In genomic region chr6:16257999-16258708, GRCh38 we compare ENCODE assay signal across 12 cellular contexts. TPM values are rescaled to one million over a fixed set of nuclear protein-coding genes. Genes with fewer than 3 reads are reported as not detected.
DNase-seq lines count a peak whose midpoint lies in the region; ATAC-seq and TF ChIP-seq lines count a peak whose summit lies in the region.
"Had no signal": no experiment of that assay in that cellular context is flagged by ENCODE, and none has a peak within 500 bp of the region (broad histone marks: within the 10 kb centered on the region; RNA-seq: fewer than 3 reads in every experiment).

No MANE protein-coding gene starts in this region.

- no peaks in the 10 kb centered on the region for H3K27me3 ChIP-seq in layer of hippocampus (ENCODE audit: control insufficient read depth, insufficient read depth, low read length)
- no peaks in the 10 kb centered on the region for H3K27me3 ChIP-seq in stomach smooth muscle (ENCODE audit: control insufficient read depth in 1 of 2, insufficient read depth in 2 of 2, low read length in 2 of 2)

- H3K9ac ChIP-seq in stomach smooth muscle (ENCODE audit: low read length in 2 of 2): no peak overlapping the region

- H3K36me3 ChIP-seq in stomach smooth muscle (ENCODE audit: control insufficient read depth in 2 of 2, insufficient read depth in 2 of 2, low read length in 2 of 2): peaks cover 0 to 6% of the 10 kb centered on the region in 2 donors

- ATAC-seq in SK-N-SH treated with all-trans-retinoic acid at 6 μM for 48 hours (no peak), HG02970 (IDR thresholded peaks at IDR 0.05; ENCODE audit: low FRiP score, unreplicated experiment) (no peak)
- ATAC-seq: T-cell had no signal

- H3K27ac ChIP-seq in layer of hippocampus (ENCODE audit: low read depth, low read length): peak overlapping the region; percentile 30
- peak overlapping the region; percentile 80 for H3K27ac ChIP-seq in stomach smooth muscle (ENCODE audit: low read length)

- peak; percentile 2 for DNase-seq in NK-92 treated with Interleukin-12 subunit alpha and Interleukin-12 subunit beta, amount 100 ng/mL, for 24 hours (lab: John Stamatoyannopoulos, UW)
- no peak for DNase-seq in NK-92 (lab: John Stamatoyannopoulos, UW; ENCODE audit: unreplicated experiment)
- peak; percentile 32 for DNase-seq in dermis blood vessel endothelial cell
- DNase-seq in activated effector memory CD4-positive, alpha-beta T cell treated with anti-CD3 and anti-CD28 coated beads, Interleukin-2, amount 50 U/mL, for 16 hours: no peak
- DNase-seq: DMS79 treated with DMSO at 0.1 percent for 48 hours, NCI-H748 treated with DMSO at 0.1 percent for 48 hours, T-cell had no signal

- no peaks in the 10 kb centered on the region for H3K9me3 ChIP-seq in stomach smooth muscle (ENCODE audit: control insufficient read depth in 2 of 2, low read length in 2 of 2)

- peak overlapping the region in 1 of 2 donors; percentile 3 for H3K4me3 ChIP-seq in stomach smooth muscle (ENCODE audit: low read length in 2 of 2)
- H3K4me3 ChIP-seq: smooth muscle cell had no signal

- H3K4me1 ChIP-seq in stomach smooth muscle (ENCODE audit: control insufficient read depth, insufficient read depth, low read length): peaks cover 12% of the 10 kb centered on the region

TF ChIP-seq in SK-N-SH treated with all-trans-retinoic acid at 6 μM for 48 hours, 23 proteins besides CTCF, POLR2A, EP300 and RAD21:
- TF ChIP-seq GLIS3 (CRISPR knock-in tag; IDR thresholded peaks at IDR 0.05) (no peak), ZNF8 (CRISPR knock-in tag; IDR thresholded peaks at IDR 0.05) (no peak), BACH2 (CRISPR knock-in tag; IDR thresholded peaks at IDR 0.05; ENCODE audit: borderline replicate concordance) (no peak), TOX (CRISPR knock-in tag; IDR thresholded peaks at IDR 0.05; ENCODE audit: borderline replicate concordance) (no peak), CSDC2 (CRISPR knock-in tag; IDR thresholded peaks at IDR 0.05) (no peak), PPARA (CRISPR knock-in tag; IDR thresholded peaks at IDR 0.05; ENCODE audit: borderline replicate concordance) (no peak), OSR1 (CRISPR knock-in tag; IDR thresholded peaks at IDR 0.05) (no peak), ISL1 (CRISPR knock-in tag; IDR thresholded peaks at IDR 0.05) (no peak)
- TF ChIP-seq, protein P1, sequence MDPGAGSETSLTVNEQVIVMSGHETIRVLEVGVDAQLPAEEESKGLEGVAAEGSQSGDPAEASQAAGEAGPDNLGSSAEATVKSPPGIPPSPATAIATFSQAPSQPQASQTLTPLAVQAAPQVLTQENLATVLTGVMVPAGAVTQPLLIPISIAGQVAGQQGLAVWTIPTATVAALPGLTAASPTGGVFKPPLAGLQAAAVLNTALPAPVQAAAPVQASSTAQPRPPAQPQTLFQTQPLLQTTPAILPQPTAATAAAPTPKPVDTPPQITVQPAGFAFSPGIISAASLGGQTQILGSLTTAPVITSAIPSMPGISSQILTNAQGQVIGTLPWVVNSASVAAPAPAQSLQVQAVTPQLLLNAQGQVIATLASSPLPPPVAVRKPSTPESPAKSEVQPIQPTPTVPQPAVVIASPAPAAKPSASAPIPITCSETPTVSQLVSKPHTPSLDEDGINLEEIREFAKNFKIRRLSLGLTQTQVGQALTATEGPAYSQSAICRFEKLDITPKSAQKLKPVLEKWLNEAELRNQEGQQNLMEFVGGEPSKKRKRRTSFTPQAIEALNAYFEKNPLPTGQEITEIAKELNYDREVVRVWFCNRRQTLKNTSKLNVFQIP (CRISPR knock-in tag; IDR thresholded peaks at IDR 0.05; ENCODE audit: borderline replicate concordance, low read depth): no peak

RNA-seq across cellular contexts. Expression of gene GMPR, which starts 19.8 kb away (rescaled TPM):
- 26.0 and 29.2 TPM in 2 replicates for total RNA-seq in dermis blood vessel endothelial cell

Comparison
In these comparisons a context has a peak if more than half of its experiments do, and no peak if none do; other contexts are left out.
1. DNase-seq: peak in NK-92 treated with Interleukin-12 subunit alpha and Interleukin-12 subunit beta, amount 100 ng/mL, for 24 hours (single experiment) and dermis blood vessel endothelial cell (single experiment); none in NK-92 (single experiment) and activated effector memory CD4-positive, alpha-beta T cell treated with anti-CD3 and anti-CD28 coated beads, Interleukin-2, amount 50 U/mL, for 16 hours (single experiment).